Comparison of ENCODE assay signal across 8 cellular contexts in the genomic region with DNA sequence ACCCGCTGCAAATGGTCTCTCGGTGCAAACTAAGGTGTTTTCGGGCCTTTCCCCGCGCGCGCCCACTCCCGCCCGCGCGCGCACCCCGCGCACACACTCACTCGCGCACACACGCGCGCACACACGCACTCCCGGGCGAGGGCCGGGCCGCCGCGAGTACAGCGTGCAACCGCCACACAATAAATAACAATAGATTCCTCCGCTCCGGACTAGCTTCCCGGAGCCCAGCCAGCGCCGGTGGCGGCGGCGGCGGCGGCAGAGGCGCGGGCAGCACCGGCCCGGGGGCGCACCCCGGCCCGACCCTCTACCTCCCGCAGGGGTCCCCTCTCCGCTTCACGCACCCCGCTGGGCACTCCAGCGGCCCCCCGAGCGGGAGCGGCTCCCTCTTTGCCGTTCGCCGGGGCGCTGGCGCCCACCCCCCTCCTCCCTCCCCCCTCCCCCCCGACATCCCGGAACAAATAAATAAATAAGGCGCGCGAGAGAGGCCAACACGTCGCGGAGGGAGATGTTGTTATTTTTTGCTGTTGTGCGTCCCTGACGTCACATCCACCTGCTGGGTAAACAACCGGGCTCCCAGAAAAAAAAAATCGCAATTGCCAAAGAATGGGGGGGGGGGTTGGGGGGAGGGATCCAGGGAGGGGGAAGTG. TPM values are rescaled to one million over a fixed set of nuclear protein-coding genes. Genes with fewer than 3 reads are reported as not detected.
A peak's percentile ranks its signal among the peaks of the same experiment; 100 is the strongest.
DNase-seq lines count a peak whose midpoint lies in the region; ATAC-seq and TF ChIP-seq lines count a peak whose summit lies in the region.

Gene FOXP1, minus strand, starts transcription at position 160 of the 647 bp plus-strand sequence. CDS start 385,347 bp downstream, outside the sequence.

- no peaks in the 10 kb centered on the region for H4K20me1 ChIP-seq in OCI-LY7 (ENCODE audit: insufficient read depth, low read length)

- TF ChIP-seq CTCF in OCI-LY7 (conservative IDR thresholded peaks at IDR 0.05; ENCODE audit: low read length) (no peak), mucosa of descending colon (IDR thresholded peaks at IDR 0.05) (no peak)

- peak within 1 kb of the TSS; percentile 56 for H2AFZ ChIP-seq in OCI-LY7 (ENCODE audit: low read length)

- no TSS peak for BruUV-seq in OCI-LY7 (replicated peaks; lab: Mats Ljungman, UMichigan)

- H3K9me2 ChIP-seq in OCI-LY7 (ENCODE audit: insufficient read depth, low read length) = no peaks in the 10 kb centered on the region

- H3K27ac ChIP-seq in OCI-LY7 (ENCODE audit: low read depth, low read length, poor library complexity, severe bottlenecking) = peak within 1 kb of the TSS; percentile 88
- peak within 1 kb of the TSS; percentile 99 for H3K27ac ChIP-seq in esophagus (ENCODE audit: low read depth in 2 of 2, low read length in 1 of 2)

- peak within 1 kb of the TSS; percentile 90 for H3K4me3 ChIP-seq in OCI-LY7 (ENCODE audit: low read depth, low read length, poor library complexity, severe bottlenecking)
- peak within 1 kb of the TSS; percentile 88 to 89 for H3K4me3 ChIP-seq in esophagus (ENCODE audit: low read depth in 1 of 2, low read length in 2 of 2)
- H3K4me3 ChIP-seq in mucosa of descending colon = peak within 1 kb of the TSS; percentile 59

- H3K4me1 ChIP-seq in ES-I3 (ENCODE audit: insufficient read depth, low read length) (peaks cover 6% of the 10 kb centered on the region; the same call in 1 of the 2 replicates), OCI-LY7 (ENCODE audit: insufficient read depth, low read length, poor library complexity, severe bottlenecking) (peaks cover 35% of the 10 kb centered on the region), esophagus (ENCODE audit: control insufficient read depth in 2 of 2, insufficient read depth in 2 of 2, low read length in 1 of 2) (no peaks in the 10 kb centered on the region), mucosa of descending colon (ENCODE audit: low read depth) (peaks cover 14% of the 10 kb centered on the region)

- H3K9me3 ChIP-seq in ES-I3 (ENCODE audit: control insufficient read depth, insufficient read depth, low read length) (no peaks in the 10 kb centered on the region), OCI-LY7 (ENCODE audit: low read length) (no peaks in the 10 kb centered on the region), esophagus (ENCODE audit: control insufficient read depth in 2 of 2, insufficient read depth in 1 of 2, low read depth in 1 of 2, low read length in 1 of 2) (no peaks in the 10 kb centered on the region), mucosa of descending colon (no peaks in the 10 kb centered on the region)

- POLR2A ChIA-PET in OCI-LY7 (lab: Charles Lee) = interaction anchor here (0.6 to 2.0 kb wide), 6 partner anchors 36 to 523 kb away, joined by 3 to 37 read pairs (median 6); no protein-coding TSS in a partner anchor

- DNase-seq in OCI-LY7 (ENCODE audit: low spot score) = peak; percentile 81
- peak; percentile 74 to 78 for DNase-seq in activated T-cell treated with anti-CD3 and anti-CD28 coated beads, Interleukin-2, amount 50 U/mL, for 48 hours
- DNase-seq in mucosa of descending colon = peak; percentile 85 to 92 (median 86)
- peak; percentile 34 to 49 for DNase-seq in stimulated activated CD8-positive, alpha-beta memory T cell treated with anti-CD3 and anti-CD28 coated beads, Interleukin-2, amount 100 ng/mL, for 48 hours (ENCODE audit: low read depth in 2 of 2)

- peaks cover 60% of the 10 kb centered on the region for H3K79me2 ChIP-seq in OCI-LY7 (ENCODE audit: insufficient read depth, low read depth, low read length)

- H3K9ac ChIP-seq in ES-I3 (ENCODE audit: low read depth, low read length) = peak within 1 kb of the TSS; percentile 91

- CTCF ChIA-PET in OCI-LY7 (lab: Charles Lee; ENCODE audit: unreplicated experiment) = interaction anchor here (1.4 kb wide), 1 partner anchor 143 kb away, joined by 6 read pairs; no protein-coding TSS in a partner anchor

- intact Hi-C loops in OCI-LY7 (cut with micrococcal nuclease; ENCODE audit: unreplicated experiment) (loop anchor here (1.0 to 2.0 kb wide), 3 partner anchors 41 to 519 kb away; no protein-coding TSS in a partner anchor), mucosa of descending colon (cut with DNase I, micrococcal nuclease) (loop anchor here (10.0 kb wide), 2 partner anchors 269 to 529 kb away; no protein-coding TSS in a partner anchor)

- ATAC-seq in HG03457 (IDR thresholded peaks at IDR 0.05; ENCODE audit: unreplicated experiment) (peak; percentile 41), mucosa of descending colon (peak; percentile 81), HG03039 (IDR thresholded peaks at IDR 0.05; ENCODE audit: unreplicated experiment) (no peak)

- peak within 1 kb of the TSS; percentile 92 for H3K4me2 ChIP-seq in OCI-LY7 (ENCODE audit: low read length)

- H3K36me3 ChIP-seq in ES-I3 (ENCODE audit: insufficient read depth, low read length) (no peaks in the 10 kb centered on the region), OCI-LY7 (ENCODE audit: insufficient read depth, low read length) (no peaks in the 10 kb centered on the region), esophagus (ENCODE audit: control insufficient read depth in 2 of 2, insufficient read depth in 2 of 2, low read length in 1 of 2) (no peaks in the 10 kb centered on the region), mucosa of descending colon (ENCODE audit: low read depth) (no peaks in the 10 kb centered on the region)

- H3K27me3 ChIP-seq in esophagus (ENCODE audit: control insufficient read depth in 1 of 2, insufficient read depth in 2 of 2, low read length in 2 of 2) = no peaks in the 10 kb centered on the region

- 0% methylated on average over 48 to 70 of the region's 70 CpGs for WGBS in esophagus, 2 donors

RNA-seq across cellular contexts. Expression of gene FOXP1, which starts in this region (rescaled TPM):
- 67.2 and 87.3 TPM in 2 replicates for total RNA-seq in OCI-LY7 (2014; rRNA removed; shearing (Covaris generic))
- total RNA-seq in OCI-LY7 (2022) (151 and 168 TPM in 2 replicates), mucosa of descending colon (100 to 1,000 TPM; 133 to 217 (median 214) TPM)
- 10 to 100 TPM; 10.7 to 20.4 TPM for polyA plus RNA-seq in esophagus
